In genomic region chr12:6936642-6937480, GRCh38 we compare ENCODE assay signal across 6 cellular contexts. TPM values are rescaled to one million over a fixed set of nuclear protein-coding genes. Genes with fewer than 3 reads are reported as not detected.
A peak's percentile ranks its signal among the peaks of the same experiment; 100 is the strongest.
DNase-seq lines count a peak whose midpoint lies in the region; ATAC-seq, FAIRE-seq and TF ChIP-seq lines count a peak whose summit lies in the region.

No MANE protein-coding gene starts in this region.

- CTCF ChIA-PET in PC-9 (lab: Charles Lee), result interaction anchor here (0.6 kb wide), 1 partner anchor 16 kb away, joined by 3 read pairs; no protein-coding TSS in a partner anchor

- H3K9me3 ChIP-seq in PC-9 (ENCODE audit: insufficient read depth, low read depth) (no peaks in the 10 kb centered on the region), smooth muscle cell (replicated peaks; ENCODE audit: low read depth) (no peaks in the 10 kb centered on the region)

- H3K36me3 ChIP-seq in PC-9 (ENCODE audit: low read depth), result peaks cover 19% of the 10 kb centered on the region
- no peaks in the 10 kb centered on the region for H3K36me3 ChIP-seq in smooth muscle cell (ENCODE audit: low read depth)

- H3K27me3 ChIP-seq in PC-9 (ENCODE audit: insufficient read depth, low read depth) (no peaks in the 10 kb centered on the region), smooth muscle cell (ENCODE audit: low read depth) (no peaks in the 10 kb centered on the region)

- H3K9ac ChIP-seq in smooth muscle cell (ENCODE audit: low read depth), result no peak overlapping the region

- H3F3A ChIP-seq in PC-9 (ENCODE audit: insufficient read depth, low read depth) (peaks cover 59% of the 10 kb centered on the region), smooth muscle cell (ENCODE audit: low read depth) (peaks cover 45% of the 10 kb centered on the region)

- H3K4me1 ChIP-seq in PC-9 (replicated peaks; ENCODE audit: insufficient read depth), result peaks cover 8% of the 10 kb centered on the region
- H3K4me1 ChIP-seq in smooth muscle cell (ENCODE audit: low read depth), result peaks cover 11% of the 10 kb centered on the region

- no peak overlapping the region for H3K27ac ChIP-seq in PC-9
- H3K27ac ChIP-seq in epithelial cell of prostate, result peak overlapping the region; percentile 60
- H3K27ac ChIP-seq in smooth muscle cell (ENCODE audit: low read depth), result peak overlapping the region; percentile 61

- H4K20me1 ChIP-seq in PC-9 (ENCODE audit: insufficient read depth) (peaks cover 18% of the 10 kb centered on the region; the same call in 1 of the 2 replicates), smooth muscle cell (ENCODE audit: low read depth) (peaks cover 27% of the 10 kb centered on the region)

- WGBS in smooth muscle cell (ENCODE audit: low lambda C conversion rate), result 69% methylated on average over 33 of the region's 36 CpGs

- TSS peak; percentile 29 for BruUV-seq in PC-9 (replicated peaks; lab: Mats Ljungman, UMichigan)

- no peak for DNase-seq in GM19239 (ENCODE audit: insufficient read length, low spot score)
- DNase-seq in PC-9, result no peak
- DNase-seq in epithelial cell of prostate (ENCODE audit: low read depth, low spot score), result no peak
- DNase-seq in smooth muscle cell (lab: John Stamatoyannopoulos, UW; ENCODE audit: unreplicated experiment), result no peak
- no peak for DNase-seq in 8988T

- H2AFZ ChIP-seq in PC-9 (peak overlapping the region; percentile 57; the same call in 1 of the 2 replicates), smooth muscle cell (ENCODE audit: low read depth) (no peak overlapping the region)

- no peak for TF ChIP-seq CTCF in PC-9 (conservative IDR thresholded peaks at IDR 0.05)
- TF ChIP-seq CTCF in smooth muscle cell (IDR thresholded peaks at IDR 0.05; ENCODE audit: borderline replicate concordance, insufficient read depth, poor library complexity, severe bottlenecking), result no peak

- H3K4me2 ChIP-seq in PC-9, result peak overlapping the region; percentile 85
- peak overlapping the region; percentile 92 for H3K4me2 ChIP-seq in smooth muscle cell

- peak overlapping the region; percentile 62; the same call in 1 of the 2 replicates for H3K4me3 ChIP-seq in PC-9
- H3K4me3 ChIP-seq in smooth muscle cell, result peak overlapping the region; percentile 64

- intact Hi-C loops in PC-9 (cut with micrococcal nuclease; ENCODE audit: unreplicated experiment), result no loop called here

- no peaks in the 10 kb centered on the region for H3K9me2 ChIP-seq in PC-9 (ENCODE audit: insufficient read depth)

- H3K79me2 ChIP-seq in PC-9 (ENCODE audit: low read depth) (peaks cover 23% of the 10 kb centered on the region), smooth muscle cell (ENCODE audit: low read depth) (peaks cover 26% of the 10 kb centered on the region)

- FAIRE-seq in GM19239 (lab: Jason Lieb, UNC), result peak; percentile 44

- no peak for ATAC-seq in HG02870 (IDR thresholded peaks at IDR 0.05; ENCODE audit: unreplicated experiment)

- POLR2A ChIA-PET in PC-9 (lab: Charles Lee; ENCODE audit: unreplicated experiment), result interaction anchor here (0.7 to 0.9 kb wide), 4 partner anchors 11 to 184 kb away, joined by 3 to 14 read pairs (median 7); partner anchors contain the start of gene MLF2

RNA-seq across cellular contexts. Expression of gene RNU7-1, which starts 6.8 kb away (rescaled TPM):
- total RNA-seq in PC-9 (2021), result not detected in 2 replicates
- total RNA-seq in smooth muscle cell, result not detected in 2 replicates
- not detected in 2 replicates for polyA plus RNA-seq in smooth muscle cell

RNA-seq across cellular contexts. Expression of gene C12orf57, which starts 7.0 kb away (rescaled TPM):
- 198 and 218 TPM in 2 replicates for total RNA-seq in PC-9 (2021)
- total RNA-seq in smooth muscle cell, result 433 and 494 TPM in 2 replicates
- polyA plus RNA-seq in smooth muscle cell, result 360 and 397 TPM in 2 replicates

RNA-seq across cellular contexts. Expression of gene ATN1, which starts 9.1 kb away (rescaled TPM):
- total RNA-seq in PC-9 (2021), result 158 and 159 TPM in 2 replicates
- total RNA-seq in smooth muscle cell, result 9.9 and 30.4 TPM in 2 replicates
- polyA plus RNA-seq in smooth muscle cell, result 28.8 and 36.1 TPM in 2 replicates

RNA-seq across cellular contexts. Expression of gene PTPN6, which starts 14.3 kb away (rescaled TPM):
- total RNA-seq in PC-9 (2021), result 84.1 and 92.7 TPM in 2 replicates
- total RNA-seq in smooth muscle cell, result 4.3 and 5.5 TPM in 2 replicates
- 2.8 and 8.7 TPM in 2 replicates for polyA plus RNA-seq in smooth muscle cell

RNA-seq across cellular contexts. Expression of gene ENO2, which starts 22.5 kb away (rescaled TPM):
- 38.8 and 56.6 TPM in 2 replicates for total RNA-seq in PC-9 (2021)
- total RNA-seq in smooth muscle cell, result 52.5 and 58.8 TPM in 2 replicates
- 105 and 127 TPM in 2 replicates for polyA plus RNA-seq in smooth muscle cell
